In the genomic region with DNA sequence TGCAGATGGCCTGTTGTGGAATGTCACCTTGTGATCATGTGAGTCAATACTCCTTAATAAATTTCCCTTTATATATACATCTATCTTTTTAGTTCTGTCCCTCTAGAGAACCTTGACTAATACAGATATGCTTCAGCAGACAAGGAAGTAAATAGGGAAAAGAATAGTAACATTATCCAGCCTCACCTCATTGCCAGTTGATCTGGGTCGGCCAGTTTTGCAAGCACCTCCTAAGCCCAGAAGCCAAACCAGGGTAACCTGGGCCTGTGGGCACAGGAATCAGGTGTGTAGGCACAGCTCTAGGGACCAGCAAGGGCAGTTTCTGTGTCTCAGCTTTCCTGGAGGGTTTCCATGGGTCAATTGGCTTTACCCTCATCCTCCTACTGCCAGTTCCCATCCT, we compare ENCODE assay signal across 16 cellular contexts. TPM values are rescaled to one million over a fixed set of nuclear protein-coding genes. Genes with fewer than 3 reads are reported as not detected.
"Had no signal": no experiment of that assay in that cellular context is flagged by ENCODE, and none has a peak within 500 bp of the region (broad histone marks: within the 10 kb centered on the region; RNA-seq: fewer than 3 reads in every experiment).

No MANE protein-coding gene starts in this region.

- H3K4me3 ChIP-seq: gastrocnemius medialis, heart right ventricle, left ventricle myocardium inferior, tibial nerve had no signal

- H3K4me3 Mint-ChIP-seq: activated CD4-positive, alpha-beta T cell treated with anti-CD3 and anti-CD28 coated beads for 36 hours; activated CD8-positive, alpha-beta T cell treated with anti-CD3 and anti-CD28 coated beads for 36 hours; activated naive CD8-positive, alpha-beta T cell treated with anti-CD3 and anti-CD28 coated beads for 36 hours; activated T-cell treated with anti-CD3 and anti-CD28 coated beads, Interleukin-2, amount 50 U/mL, for 72 hours had no signal

- H3K36me3 Mint-ChIP-seq: activated naive CD8-positive, alpha-beta T cell treated with anti-CD3 and anti-CD28 coated beads for 36 hours had no signal

- H3K9me3 Mint-ChIP-seq: activated CD8-positive, alpha-beta T cell treated with anti-CD3 and anti-CD28 coated beads for 36 hours; activated naive CD8-positive, alpha-beta T cell treated with anti-CD3 and anti-CD28 coated beads for 36 hours; activated T-cell treated with anti-CD3 and anti-CD28 coated beads, Interleukin-2, amount 50 U/mL, for 72 hours had no signal

- DNase-seq: activated CD4-positive, alpha-beta T cell treated with anti-CD3 and anti-CD28 coated beads for 36 hours; activated CD8-positive, alpha-beta memory T cell treated with anti-CD3 and anti-CD28 coated beads, Interleukin-2, amount 50 U/mL, for 4 hours; activated CD8-positive, alpha-beta T cell treated with anti-CD3 and anti-CD28 coated beads for 36 hours; activated gamma-delta T cell treated with Interleukin-2 at 50 U/mL for 16 hours; activated naive CD8-positive, alpha-beta T cell treated with anti-CD3 and anti-CD28 coated beads for 36 hours; activated T-cell treated with anti-CD3 and anti-CD28 coated beads, Interleukin-2, amount 50 U/mL, for 72 hours; gastrocnemius medialis; heart right ventricle; left ventricle myocardium inferior; mesenchymal stem cell; retina had no signal

- H3K27ac ChIP-seq: gastrocnemius medialis, heart right ventricle, left ventricle myocardium inferior, tibial nerve had no signal

- H3K9me3 ChIP-seq: gastrocnemius medialis, left ventricle myocardium inferior had no signal

- H3K27ac Mint-ChIP-seq: activated CD4-positive, alpha-beta T cell treated with anti-CD3 and anti-CD28 coated beads for 36 hours; activated CD8-positive, alpha-beta T cell treated with anti-CD3 and anti-CD28 coated beads for 36 hours; activated naive CD8-positive, alpha-beta T cell treated with anti-CD3 and anti-CD28 coated beads for 36 hours; activated T-cell treated with anti-CD3 and anti-CD28 coated beads, Interleukin-2, amount 50 U/mL, for 72 hours had no signal

- ATAC-seq: activated CD4-positive, alpha-beta T cell treated with anti-CD3 and anti-CD28 coated beads for 36 hours; activated CD8-positive, alpha-beta T cell treated with anti-CD3 and anti-CD28 coated beads for 36 hours; activated T-cell treated with anti-CD3 and anti-CD28 coated beads, Interleukin-2, amount 50 U/mL, for 72 hours; gastrocnemius medialis; heart right ventricle had no signal

- H3K36me3 ChIP-seq: gastrocnemius medialis, heart right ventricle, left ventricle myocardium inferior, tibial nerve had no signal

- H3K27me3 ChIP-seq: gastrocnemius medialis, heart right ventricle, tibial nerve had no signal

- H3K4me1 ChIP-seq: gastrocnemius medialis had no signal

RNA-seq across cellular contexts. Expression of gene CCL17, which starts 11.9 kb away (rescaled TPM):
- total RNA-seq: activated naive CD8-positive, alpha-beta T cell treated with anti-CD3 and anti-CD28 coated beads for 36 hours; chondrocyte; dermis microvascular lymphatic vessel endothelial cell; gastrocnemius medialis; left ventricle myocardium inferior; osteocyte; skeletal muscle tissue; tibial nerve had no signal

RNA-seq across cellular contexts. Expression of gene CX3CL1, which starts 20.4 kb away (rescaled TPM):
- total RNA-seq: activated CD4-positive, alpha-beta T cell treated with anti-CD3 and anti-CD28 coated beads for 36 hours; activated T-cell treated with anti-CD3 and anti-CD28 coated beads, Interleukin-2, amount 50 U/mL, for 72 hours had no signal

RNA-seq across cellular contexts. Expression of gene CCL22, which starts 34.1 kb away (rescaled TPM):
- total RNA-seq: chondrocyte, dermis microvascular lymphatic vessel endothelial cell, gastrocnemius medialis, left ventricle myocardium inferior, osteocyte, skeletal muscle tissue, tibial nerve had no signal
